8 cellular contexts compared by ENCODE assay signal in genomic region chr21:38830667-38831525, GRCh38. TPM values are rescaled to one million over a fixed set of nuclear protein-coding genes. Genes with fewer than 3 reads are reported as not detected.
DNase-seq lines count a peak whose midpoint lies in the region; ATAC-seq and TF ChIP-seq lines count a peak whose summit lies in the region.

No MANE protein-coding gene starts in this region.

- peak overlapping the region; percentile 35 for H3K4me3 Mint-ChIP-seq in activated T-helper 17 cell treated with anti-CD3 and anti-CD28 coated beads, Interleukin-2, amount 50 U/mL, for 72 hours
- no peak overlapping the region for H3K4me3 Mint-ChIP-seq in stimulated activated memory B cell treated with anti-CD40 and anti-IgM and Interleukin-4, amounts not matched to agents 10 μg/mL and 1 μg/mL and 100 μg/mL, for 72 hours

- no peaks in the 10 kb centered on the region for H3K36me3 ChIP-seq in thyroid gland

- ATAC-seq in GM19351 (IDR thresholded peaks at IDR 0.05; ENCODE audit: unreplicated experiment) (peak; percentile 83), HG02943 (IDR thresholded peaks at IDR 0.05; ENCODE audit: low read depth, unreplicated experiment) (peak; percentile 72)
- ATAC-seq in activated T-helper 17 cell treated with anti-CD3 and anti-CD28 coated beads, Interleukin-2, amount 50 U/mL, for 72 hours (replicated peaks): no peak
- ATAC-seq in stimulated activated memory B cell treated with anti-CD40 and anti-IgM and Interleukin-4, amounts not matched to agents 10 μg/mL and 1 μg/mL and 100 μg/mL, for 72 hours: peak; percentile 93

- peaks cover 5 to 12% of the 10 kb centered on the region in 2 donors for H3K4me1 ChIP-seq in thyroid gland

- peak overlapping the region; percentile 76 for H3K27ac Mint-ChIP-seq in activated T-helper 17 cell treated with anti-CD3 and anti-CD28 coated beads, Interleukin-2, amount 50 U/mL, for 72 hours
- H3K27ac Mint-ChIP-seq in stimulated activated memory B cell treated with anti-CD40 and anti-IgM and Interleukin-4, amounts not matched to agents 10 μg/mL and 1 μg/mL and 100 μg/mL, for 72 hours: peak overlapping the region; percentile 5

- no peaks in the 10 kb centered on the region for H3K27me3 ChIP-seq in thyroid gland

- H3K4me1 Mint-ChIP-seq in activated T-helper 17 cell treated with anti-CD3 and anti-CD28 coated beads, Interleukin-2, amount 50 U/mL, for 72 hours: peaks cover 12% of the 10 kb centered on the region
- peaks cover 17% of the 10 kb centered on the region for H3K4me1 Mint-ChIP-seq in stimulated activated memory B cell treated with anti-CD40 and anti-IgM and Interleukin-4, amounts not matched to agents 10 μg/mL and 1 μg/mL and 100 μg/mL, for 72 hours

- peaks cover 10% of the 10 kb centered on the region for H3K27me3 Mint-ChIP-seq in activated T-helper 17 cell treated with anti-CD3 and anti-CD28 coated beads, Interleukin-2, amount 50 U/mL, for 72 hours
- H3K27me3 Mint-ChIP-seq in stimulated activated memory B cell treated with anti-CD40 and anti-IgM and Interleukin-4, amounts not matched to agents 10 μg/mL and 1 μg/mL and 100 μg/mL, for 72 hours: peaks cover 12% of the 10 kb centered on the region

- no peaks in the 10 kb centered on the region for H3K36me3 Mint-ChIP-seq in activated T-helper 17 cell treated with anti-CD3 and anti-CD28 coated beads, Interleukin-2, amount 50 U/mL, for 72 hours (ENCODE audit: low read depth)
- no peaks in the 10 kb centered on the region for H3K36me3 Mint-ChIP-seq in stimulated activated memory B cell treated with anti-CD40 and anti-IgM and Interleukin-4, amounts not matched to agents 10 μg/mL and 1 μg/mL and 100 μg/mL, for 72 hours

- H3K27ac ChIP-seq in thyroid gland: no peak overlapping the region

- no peak for DNase-seq in NCI-H2196 treated with DMSO at 0.1 percent for 48 hours (lab: John Stamatoyannopoulos, UW; ENCODE audit: unreplicated experiment)
- DNase-seq in thyroid gland: no peak
- DNase-seq in NCI-H510A (lab: John Stamatoyannopoulos, UW): no peak
- no peak for DNase-seq in NCI-H2171 treated with DMSO at 0.1 percent for 48 hours (lab: John Stamatoyannopoulos, UW)

- no peaks in the 10 kb centered on the region for H3K9me3 ChIP-seq in thyroid gland

- H3K9me3 Mint-ChIP-seq in activated T-helper 17 cell treated with anti-CD3 and anti-CD28 coated beads, Interleukin-2, amount 50 U/mL, for 72 hours: no peaks in the 10 kb centered on the region
- no peaks in the 10 kb centered on the region for H3K9me3 Mint-ChIP-seq in stimulated activated memory B cell treated with anti-CD40 and anti-IgM and Interleukin-4, amounts not matched to agents 10 μg/mL and 1 μg/mL and 100 μg/mL, for 72 hours

- 98 to 100% methylated on average over 2 of the region's 2 CpGs for WGBS in thyroid gland, 2 donors

- TF ChIP-seq POLR2A in thyroid gland (IDR thresholded peaks at IDR 0.05): no peak

- intact Hi-C loops in thyroid gland (cut with DNase I): no loop called here

- no peak overlapping the region for H3K4me3 ChIP-seq in thyroid gland (replicated peaks in 1 of 3)

- no peak for TF ChIP-seq CTCF in thyroid gland (IDR thresholded peaks at IDR 0.05)

RNA-seq across cellular contexts. Expression of gene ETS2, which starts 25.2 kb away (rescaled TPM):
- 10 to 100 TPM; 20.5 to 41.9 TPM for total RNA-seq in activated T-helper 17 cell treated with anti-CD3 and anti-CD28 coated beads, Interleukin-2, amount 50 U/mL, for 72 hours
- total RNA-seq in thyroid gland: 10 to 100 TPM; 36.6 to 92.2 (median 56.3) TPM
